In genomic region chr5:141875022-141875740, GRCh38 we compare ENCODE assay signal across 9 cellular contexts. TPM values are rescaled to one million over a fixed set of nuclear protein-coding genes. Genes with fewer than 3 reads are reported as not detected.
A peak's percentile ranks its signal among the peaks of the same experiment; 100 is the strongest.
DNase-seq lines count a peak whose midpoint lies in the region; ATAC-seq and TF ChIP-seq lines count a peak whose summit lies in the region.
"Had no signal": no experiment of that assay in that cellular context is flagged by ENCODE, and none has a peak within 500 bp of the region (broad histone marks: within the 10 kb centered on the region; RNA-seq: fewer than 3 reads in every experiment).

No MANE protein-coding gene starts in this region.

- H3K27me3 ChIP-seq in BE2C (peaks cover 14% of the 10 kb centered on the region), RWPE2 (ENCODE audit: insufficient read depth, poor library complexity, severe bottlenecking) (no peaks in the 10 kb centered on the region), hepatocyte (peaks cover 28% of the 10 kb centered on the region)

- WGBS in hepatocyte (ENCODE audit: low lambda C conversion rate, missing lambda C conversion rate) = 31% methylated on average over 9 of the region's 9 CpGs

- H3K27ac ChIP-seq in RWPE2 (ENCODE audit: poor library complexity, severe bottlenecking) = no peak overlapping the region
- peak overlapping the region; percentile 88 for H3K27ac ChIP-seq in hepatocyte

- no peaks in the 10 kb centered on the region for H3K9me2 ChIP-seq in hepatocyte (replicated peaks; ENCODE audit: insufficient read depth)

- peak overlapping the region; percentile 47 for H3K4me3 Mint-ChIP-seq in osteocyte (ENCODE audit: unreplicated experiment)

- H3K9me3 ChIP-seq in BE2C = no peaks in the 10 kb centered on the region
- no peaks in the 10 kb centered on the region for H3K9me3 ChIP-seq in RWPE2 (ENCODE audit: severe bottlenecking)
- no peaks in the 10 kb centered on the region for H3K9me3 ChIP-seq in hepatocyte (ENCODE audit: low read depth)

- DNase-seq in BE2C (no peak), RWPE2 (ENCODE audit: low spot score) (no peak), hepatocyte (ENCODE audit: low spot score) (peak; percentile 4), osteocyte (ENCODE audit: extremely low spot score, unreplicated experiment) (peak; percentile 23), CD1c-positive myeloid dendritic cell (ENCODE audit: extremely low spot score) (no peak), germinal center (ENCODE audit: low spot score) (no peak), NCI-H1105 treated with DMSO at 0.1 percent for 48 hours (lab: John Stamatoyannopoulos, UW) (no peak), occipital lobe (lab: John Stamatoyannopoulos, UW) (no peak)
- DNase-seq: GOT3 had no signal

- no peaks in the 10 kb centered on the region for H3K9me3 Mint-ChIP-seq in osteocyte (ENCODE audit: unreplicated experiment)

- H3K4me3 ChIP-seq in BE2C (ENCODE audit: low read depth, low read length) (peak overlapping the region; percentile 76), RWPE2 (ENCODE audit: severe bottlenecking) (peak overlapping the region; percentile 75), hepatocyte (peak overlapping the region; percentile 51)

- no peak for TF ChIP-seq CTCF in BE2C (IDR thresholded peaks at IDR 0.05; ENCODE audit: low read depth, low read length)
- TF ChIP-seq CTCF in RWPE2 (IDR thresholded peaks at IDR 0.05; ENCODE audit: poor library complexity, severe bottlenecking) = no peak
- TF ChIP-seq CTCF in hepatocyte (IDR thresholded peaks at IDR 0.05; ENCODE audit: poor library complexity) = no peak
- TF ChIP-seq CTCF in osteocyte (IDR thresholded peaks at IDR 0.05) = no peak

- no peak overlapping the region for H3K27ac Mint-ChIP-seq in osteocyte (ENCODE audit: unreplicated experiment)

- H3K36me3 ChIP-seq in BE2C (no peaks in the 10 kb centered on the region), RWPE2 (ENCODE audit: low read depth) (no peaks in the 10 kb centered on the region), hepatocyte (replicated peaks; ENCODE audit: insufficient read depth, low read depth) (no peaks in the 10 kb centered on the region)

- peaks cover 25% of the 10 kb centered on the region for H3K4me1 Mint-ChIP-seq in osteocyte (ENCODE audit: unreplicated experiment)

- H3K36me3 Mint-ChIP-seq in osteocyte (ENCODE audit: unreplicated experiment) = no peaks in the 10 kb centered on the region

- H3K27me3 Mint-ChIP-seq in osteocyte (ENCODE audit: unreplicated experiment) = peaks cover 63% of the 10 kb centered on the region

- H2AFZ ChIP-seq in hepatocyte = no peak overlapping the region

- no peak for ATAC-seq in RWPE2 (ENCODE audit: low read depth)

- H3K4me1 ChIP-seq in BE2C = peaks cover 6% of the 10 kb centered on the region
- H3K4me1 ChIP-seq in RWPE2 (ENCODE audit: insufficient read depth, poor library complexity, severe bottlenecking) = peaks cover 12% of the 10 kb centered on the region
- peaks cover 31% of the 10 kb centered on the region for H3K4me1 ChIP-seq in hepatocyte (ENCODE audit: insufficient read depth)

- peaks cover 4% of the 10 kb centered on the region for H3K79me2 ChIP-seq in hepatocyte

- H3K4me2 ChIP-seq in hepatocyte = peak overlapping the region; percentile 99

- no peaks in the 10 kb centered on the region for H4K20me1 ChIP-seq in hepatocyte (ENCODE audit: insufficient read depth, poor library complexity, severe bottlenecking)

RNA-seq across cellular contexts. Expression of gene PCDH1, which starts 3.0 kb away (rescaled TPM):
- polyA plus RNA-seq in BE2C (2012; ENCODE audit: insufficient read depth, insufficient read length, low read depth) = 129 TPM
- total RNA-seq in hepatocyte = 10.5 and 10.8 TPM in 2 replicates
- 6.2 and 8.6 TPM in 2 replicates for polyA plus RNA-seq in hepatocyte
- total RNA-seq in osteocyte = 6.3 and 7.3 TPM in 2 replicates
- total RNA-seq in occipital lobe = 27.0 TPM

RNA-seq across cellular contexts. Expression of gene DELE1, which starts 48.5 kb away (rescaled TPM):
- 121 TPM for polyA plus RNA-seq in BE2C (2012; ENCODE audit: insufficient read depth, insufficient read length, low read depth)
- 57.2 and 62.0 TPM in 2 replicates for total RNA-seq in hepatocyte
- polyA plus RNA-seq in hepatocyte = 31.5 and 32.6 TPM in 2 replicates
- total RNA-seq in osteocyte = 60.2 and 64.1 TPM in 2 replicates
- 39.0 TPM for total RNA-seq in occipital lobe

Comparison
In these comparisons a context has a peak if more than half of its experiments do, and no peak if none do; other contexts are left out.
1. DNase-seq: peak in hepatocyte (single experiment) and osteocyte (single experiment); none in BE2C (single experiment), RWPE2 (single experiment), CD1c-positive myeloid dendritic cell (single experiment), germinal center (single experiment), NCI-H1105 treated with DMSO at 0.1 percent for 48 hours (single experiment) and occipital lobe (single experiment).
2. Peak in every context shown above with its lines, with median percentiles within 50 percentile points of each other: H3K4me3 ChIP-seq.